ENCODE assay signal across 25 cellular contexts in genomic region chr3:9878700-9879099, GRCh38. TPM values are rescaled to one million over a fixed set of nuclear protein-coding genes. Genes with fewer than 3 reads are reported as not detected.
A peak's percentile ranks its signal among the peaks of the same experiment; 100 is the strongest.
DNase-seq lines count a peak whose midpoint lies in the region; ATAC-seq, FAIRE-seq and TF ChIP-seq lines count a peak whose summit lies in the region.
"Had no signal": no experiment of that assay in that cellular context is flagged by ENCODE, and none has a peak within 500 bp of the region (broad histone marks: within the 10 kb centered on the region; RNA-seq: fewer than 3 reads in every experiment).

No MANE protein-coding gene starts in this region.

- no peaks in the 10 kb centered on the region for H3K9me3 ChIP-seq in right lobe of liver
- no peaks in the 10 kb centered on the region for H3K9me3 ChIP-seq in small intestine (ENCODE audit: control insufficient read depth, low read depth)
- H3K9me3 ChIP-seq: ovary had no signal

- H3K4me1 ChIP-seq in right lobe of liver (no peaks in the 10 kb centered on the region), small intestine (ENCODE audit: control insufficient read depth in 2 of 2, insufficient read depth in 1 of 2, low read depth in 1 of 2, low read length in 1 of 2) (no peaks in the 10 kb centered on the region)

- H3K27me3 ChIP-seq in right lobe of liver (no peaks in the 10 kb centered on the region), small intestine (ENCODE audit: control insufficient read depth in 2 of 2, insufficient read depth in 2 of 2, low read length in 2 of 2) (no peaks in the 10 kb centered on the region)
- H3K27me3 ChIP-seq: ovary had no signal

- TF ChIP-seq CTCF in cardiac fibroblast (IDR thresholded peaks at IDR 0.05; ENCODE audit: low read depth, low read length), result no peak
- TF ChIP-seq CTCF in right lobe of liver (IDR thresholded peaks at IDR 0.05), result no peak

- no peak for FAIRE-seq in small intestine (lab: Jason Lieb, UNC)
- FAIRE-seq: colon, HTR-8/SVneo had no signal

- H3K4me3 ChIP-seq in cardiac fibroblast (replicated peaks in 1 of 2; ENCODE audit: low read depth in 2 of 2, low read length in 2 of 2) (no peak overlapping the region), right lobe of liver (no peak overlapping the region), small intestine (ENCODE audit: low read depth in 1 of 2, low read length in 2 of 2) (peak overlapping the region in 1 of 2 donors; percentile 50)
- H3K4me3 ChIP-seq: ovary had no signal

- TF ChIP-seq POLR2A in right lobe of liver (IDR thresholded peaks at IDR 0.05), result peak; percentile 69

- H3K27ac ChIP-seq in right lobe of liver (no peak overlapping the region), small intestine (ENCODE audit: low read depth in 1 of 2, low read length in 1 of 2) (peak overlapping the region; percentile 67 to 69)
- H3K27ac ChIP-seq: ovary had no signal

- WGBS in right lobe of liver (ENCODE audit: insufficient coverage, low coverage, low lambda C conversion rate, missing lambda C conversion rate), result 46% methylated on average over 5 of the region's 5 CpGs
- 20 to 57% (median 39%) methylated on average over 5 of the region's 5 CpGs for WGBS in small intestine, 3 donors

- DNase-seq in HuH-7.5 (ENCODE audit: low spot score), result peak; percentile 85
- DNase-seq in cardiac fibroblast (ENCODE audit: low read depth in 2 of 2), result peak; percentile 42 to 83
- DNase-seq in right lobe of liver, result peak in 1 of 3 donors; percentile 56
- DNase-seq in small intestine, result peak; percentile 97
- DNase-seq in putamen (ENCODE audit: low spot score), result no peak
- DNase-seq in Ammon's horn (ENCODE audit: low spot score), result no peak
- no peak for DNase-seq in HUDEP-2 (lab: John Stamatoyannopoulos, UW; ENCODE audit: unreplicated experiment in 76 of 76)
- DNase-seq in NCI-H128 (lab: John Stamatoyannopoulos, UW; ENCODE audit: unreplicated experiment), result no peak
- DNase-seq: activated B cell treated with CpG ODN at 0.5 μM for 24 hours; activated CD4-positive, alpha-beta T cell treated with anti-CD3 and anti-CD28 coated beads, Interleukin-2, amount 50 U/mL, for 48 hours; activated gamma-delta T cell treated with Interleukin-2 at 50 U/mL for 16 hours; activated T-cell treated with anti-CD3 and anti-CD28 coated beads for 4 hours; CD4-positive, alpha-beta T cell; GF-D8; mesenchymal stem cell; naive B cell; NCI-H1436; NCI-H69; ovary; stimulated activated CD4-positive, alpha-beta T cell treated with anti-CD3 and anti-CD28 coated beads, Interleukin-1b, Interleukin-23, amount 100 ng/mL, for 48 hours; stimulated activated naive B cell treated with anti-CD40 and anti-IgM and Interleukin-4, amounts not matched to agents 10 μg/mL and 1 μg/mL and 100 μg/mL, for 72 hours; T1000 had no signal

- peak; percentile 82 to 99 (median 93) for ATAC-seq in right lobe of liver
- ATAC-seq: stimulated activated naive B cell treated with anti-CD40 and anti-IgM and Interleukin-4, amounts not matched to agents 10 μg/mL and 1 μg/mL and 100 μg/mL, for 72 hours had no signal

- H3K36me3 ChIP-seq in right lobe of liver (no peaks in the 10 kb centered on the region), small intestine (ENCODE audit: control insufficient read depth in 2 of 2, insufficient read depth in 2 of 2, low read length in 2 of 2) (no peaks in the 10 kb centered on the region)
- H3K36me3 ChIP-seq: ovary had no signal

- intact Hi-C loops in right lobe of liver (cut with DNase I), result no loop called here

RNA-seq across cellular contexts. Expression of gene CIDEC, which starts 1.4 kb away (rescaled TPM):
- 100 to 1,000 TPM in 1 of 6 experiments, 10 to 100 TPM in 1, 1 to 10 TPM in 4; 1.0 to 101 (median 2.7) TPM for total RNA-seq in right lobe of liver
- 100 to 1,000 TPM in 2 of 3 donors, 10 to 100 TPM in 1; 62.5 to 748 (median 557) TPM for polyA plus RNA-seq in small intestine
- total RNA-seq: activated B cell treated with CpG ODN at 0.5 μM for 24 hours; CD4-positive, alpha-beta T cell had no signal

RNA-seq across cellular contexts. Expression of gene JAGN1, which starts 11.7 kb away (rescaled TPM):
- total RNA-seq in right lobe of liver, result 10 to 100 TPM; 20.5 to 40.6 (median 26.5) TPM
- 10 to 100 TPM; 49.0 to 56.8 (median 54.9) TPM for polyA plus RNA-seq in small intestine

RNA-seq across cellular contexts. Expression of gene IL17RE, which starts 23.9 kb away (rescaled TPM):
- total RNA-seq in right lobe of liver, result 1 to 10 TPM; 1.1 to 4.6 (median 2.2) TPM
- polyA plus RNA-seq in small intestine, result 10 to 100 TPM; 31.3 to 59.3 (median 41.4) TPM
- total RNA-seq: skeletal muscle tissue had no signal

RNA-seq across cellular contexts. Expression of gene RPUSD3, which starts 34.9 kb away (rescaled TPM):
- total RNA-seq in right lobe of liver, result 10 to 100 TPM; 15.8 to 34.6 (median 22.4) TPM
- 10 to 100 TPM; 19.2 to 41.1 (median 23.5) TPM for polyA plus RNA-seq in small intestine

RNA-seq across cellular contexts. Expression of gene IL17RC, which starts 38.2 kb away (rescaled TPM):
- 10 to 100 TPM; 19.5 to 53.4 (median 40.1) TPM for total RNA-seq in right lobe of liver
- polyA plus RNA-seq in small intestine, result 10 to 100 TPM; 35.7 to 96.2 (median 45.0) TPM

Comparison
In these comparisons a context has a peak if more than half of its experiments do, and no peak if none do; other contexts are left out.
1. DNase-seq: peak in HuH-7.5 (single experiment), cardiac fibroblast (2 of 2) and small intestine (single experiment); none in putamen (single experiment), Ammon's horn (single experiment), HUDEP-2 (0 of 76) and NCI-H128 (single experiment).
2. H3K27ac ChIP-seq: peak in small intestine (2 of 2); none in right lobe of liver (0 of 3).